ENCODE assay signal across 32 cellular contexts in the genomic region with DNA sequence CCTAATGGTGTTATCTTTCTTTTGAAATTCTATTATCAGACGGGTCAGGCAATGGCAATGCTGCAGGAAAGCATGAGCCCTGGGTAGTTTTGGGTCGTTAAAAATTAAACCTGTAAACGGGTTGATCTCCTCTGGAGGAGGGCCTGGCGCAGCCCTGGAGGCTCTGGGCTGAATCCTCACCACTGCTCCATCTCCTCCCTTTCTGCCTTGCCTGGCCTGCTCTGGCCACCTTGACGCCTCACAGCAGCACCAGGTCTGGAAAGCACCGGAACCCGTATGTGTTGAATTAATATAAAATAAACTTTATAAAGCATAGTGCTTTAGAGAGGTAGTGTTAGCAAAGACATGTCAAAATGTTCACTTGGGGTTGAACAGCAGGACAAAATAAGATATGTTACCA.
"Had no signal": no experiment of that assay in that cellular context is flagged by ENCODE, and none has a peak within 500 bp of the region (broad histone marks: within the 10 kb centered on the region; RNA-seq: fewer than 3 reads in every experiment).

No MANE protein-coding gene starts in this region.

- H3K4me1 ChIP-seq: adrenal gland, ascending aorta, body of pancreas, breast epithelium had no signal

- H3K9me3 ChIP-seq: adrenal gland, ascending aorta, body of pancreas, breast epithelium had no signal

- H3K36me3 ChIP-seq: adrenal gland, ascending aorta, brain microvascular endothelial cell, breast epithelium, cardiac muscle cell had no signal

- DNase-seq: activated effector memory CD4-positive, alpha-beta T cell treated with anti-CD3 and anti-CD28 coated beads, Interleukin-2, amount 50 U/mL, for 16 hours; activated effector memory CD4-positive, alpha-beta T cell treated with Interleukin-2 at 50 U/mL for 16 hours; activated gamma-delta T cell; activated gamma-delta T cell treated with Interleukin-2 at 50 U/mL for 16 hours; activated naive CD4-positive, alpha-beta T cell; activated naive CD4-positive, alpha-beta T cell treated with anti-CD3 and anti-CD28 coated beads for 36 hours; activated naive CD4-positive, alpha-beta T cell treated with anti-CD3 and anti-CD28 coated beads, Interleukin-2, amount 10 ng/mL, durations not matched to agents 7 days and 5 days; activated naive CD4-positive, alpha-beta T cell treated with anti-CD3 and anti-CD28 coated beads, Interleukin-2, amount 50 U/mL, for 16 hours; activated naive CD4-positive, alpha-beta T cell treated with Interleukin-2 at 50 U/mL for 16 hours; activated naive CD8-positive, alpha-beta T cell treated with anti-CD3 and anti-CD28 coated beads for 36 hours; activated naive CD8-positive, alpha-beta T cell treated with anti-CD3 and anti-CD28 coated beads, Interleukin-2, amount 10 ng/mL, durations not matched to agents 7 days and 5 days; activated naive CD8-positive, alpha-beta T cell treated with anti-CD3 and anti-CD28 coated beads, Interleukin-2, amount 50 U/mL, for 24 hours; activated T-cell treated with anti-CD3 and anti-CD28 coated beads, Interleukin-2, amount 50 U/mL, for 1 hour; activated T-cell treated with anti-CD3 and anti-CD28 coated beads, Interleukin-2, amount 50 U/mL, for 24 hours; activated T-cell treated with anti-CD3 and anti-CD28 coated beads, Interleukin-2, amount 50 U/mL, for 4 hours; activated T-cell treated with anti-CD3 and anti-CD28 coated beads, Interleukin-2, amount 50 U/mL, for 48 hours; activated T-cell treated with anti-CD3 and anti-CD28 coated beads, Interleukin-2, amount 50 U/mL, for 72 hours; adrenal gland; amniotic stem cell; amygdala; anterior cingulate cortex; aorta; body of pancreas; brain microvascular endothelial cell; caudate nucleus; central memory CD4-positive, alpha-beta T cell; cerebellar nuclear complex had no signal

- H3K27ac ChIP-seq: adrenal gland, ascending aorta, body of pancreas, brain microvascular endothelial cell, breast epithelium, cardiac muscle cell had no signal

- ATAC-seq: activated naive CD4-positive, alpha-beta T cell treated with anti-CD3 and anti-CD28 coated beads, Interleukin-2, amount 50 U/mL, for 72 hours; activated naive CD8-positive, alpha-beta T cell treated with anti-CD3 and anti-CD28 coated beads, Interleukin-2, amount 50 U/mL, for 24 hours; activated T-cell treated with anti-CD3 and anti-CD28 coated beads, Interleukin-2, amount 50 U/mL, for 4 hours; activated T-cell treated with anti-CD3 and anti-CD28 coated beads, Interleukin-2, amount 50 U/mL, for 72 hours; activated T-helper 17 cell treated with anti-CD3 and anti-CD28 coated beads, Interleukin-2, amount 50 U/mL, for 72 hours; body of pancreas had no signal

- H3K27me3 ChIP-seq: ascending aorta, body of pancreas, brain microvascular endothelial cell had no signal

- H3K4me3 ChIP-seq: adrenal gland, ascending aorta, body of pancreas, breast epithelium, cardiac muscle cell had no signal
